18 cellular contexts compared by ENCODE assay signal in genomic region chr4:61296115-61296514, GRCh38.
"Had no signal": no experiment of that assay in that cellular context is flagged by ENCODE, and none has a peak within 500 bp of the region (broad histone marks: within the 10 kb centered on the region; RNA-seq: fewer than 3 reads in every experiment).

No MANE protein-coding gene starts in this region.

- H3K27ac ChIP-seq: coronary artery, thyroid gland had no signal

- H3K36me3 Mint-ChIP-seq: activated naive CD4-positive, alpha-beta T cell treated with anti-CD3 and anti-CD28 coated beads, Interleukin-2, amount 10 ng/mL, durations not matched to agents 7 days and 5 days; natural killer cell treated with Interleukin-12 subunit alpha and Interleukin-12 subunit beta and Interleukin-15 and Interleukin-18, amount 100 ng/mL, for 72 hours had no signal

- H3K27me3 ChIP-seq: thyroid gland had no signal

- H3K36me3 ChIP-seq: thyroid gland had no signal

- H3K4me1 Mint-ChIP-seq: activated CD4-positive, alpha-beta T cell treated with anti-CD3 and anti-CD28 coated beads, Interleukin-2, amount 10 ng/mL, durations not matched to agents 7 days and 5 days; activated naive CD4-positive, alpha-beta T cell treated with anti-CD3 and anti-CD28 coated beads, Interleukin-2, amount 10 ng/mL, durations not matched to agents 7 days and 5 days; activated naive CD8-positive, alpha-beta T cell treated with anti-CD3 and anti-CD28 coated beads, Interleukin-2, amount 50 U/mL, for 24 hours had no signal

- DNase-seq: activated CD4-positive, alpha-beta T cell treated with anti-CD3 and anti-CD28 coated beads, Interleukin-2, amount 10 ng/mL, durations not matched to agents 7 days and 5 days; activated CD8-positive, alpha-beta memory T cell treated with anti-CD3 and anti-CD28 coated beads, Interleukin-2, amount 50 U/mL, for 4 hours; activated naive CD4-positive, alpha-beta T cell treated with anti-CD3 and anti-CD28 coated beads, Interleukin-2, amount 10 ng/mL, durations not matched to agents 7 days and 5 days; activated naive CD8-positive, alpha-beta T cell treated with anti-CD3 and anti-CD28 coated beads, Interleukin-2, amount 50 U/mL, for 24 hours; activated T-cell treated with anti-CD3 and anti-CD28 coated beads, Interleukin-2, amount 50 U/mL, for 4 hours; anterior cingulate cortex; occipital lobe; stimulated activated CD4-positive, alpha-beta T cell treated with anti-CD3 and anti-CD28 coated beads, Interleukin-12 subunit alpha, Interleukin-12 subunit beta, amount 100 ng/mL, for 4 hours; stimulated activated CD4-positive, alpha-beta T cell treated with anti-CD3 and anti-CD28 coated beads, Interleukin-1b, Interleukin-23, amount 100 ng/mL, for 48 hours; stimulated activated CD8-positive, alpha-beta memory T cell treated with anti-CD3 and anti-CD28 coated beads, Interleukin-4, amount 100 ng/mL, for 48 hours; stimulated activated naive CD4-positive, alpha-beta T cell; thyroid gland had no signal

- H3K4me1 ChIP-seq: thyroid gland had no signal

- H3K9me3 Mint-ChIP-seq: activated CD4-positive, alpha-beta T cell treated with anti-CD3 and anti-CD28 coated beads, Interleukin-2, amount 10 ng/mL, durations not matched to agents 7 days and 5 days; activated naive CD4-positive, alpha-beta T cell treated with anti-CD3 and anti-CD28 coated beads, Interleukin-2, amount 10 ng/mL, durations not matched to agents 7 days and 5 days; activated naive CD8-positive, alpha-beta T cell treated with anti-CD3 and anti-CD28 coated beads, Interleukin-2, amount 50 U/mL, for 24 hours had no signal

- H3K4me3 ChIP-seq: coronary artery, lung, thyroid gland had no signal

- ATAC-seq: activated CD4-positive, CD25-positive, alpha-beta regulatory T cell treated with anti-CD3 and anti-CD28 coated beads, Interleukin-2, amount 50 U/mL, for 24 hours; activated naive CD8-positive, alpha-beta T cell treated with anti-CD3 and anti-CD28 coated beads, Interleukin-2, amount 50 U/mL, for 24 hours; activated T-cell treated with anti-CD3 and anti-CD28 coated beads, Interleukin-2, amount 50 U/mL, for 4 hours; left lobe of liver; natural killer cell treated with Interleukin-12 subunit alpha and Interleukin-12 subunit beta and Interleukin-15 and Interleukin-18, amount 100 ng/mL, for 72 hours had no signal

- H3K4me3 Mint-ChIP-seq: activated CD4-positive, alpha-beta T cell treated with anti-CD3 and anti-CD28 coated beads, Interleukin-2, amount 10 ng/mL, durations not matched to agents 7 days and 5 days; activated naive CD4-positive, alpha-beta T cell treated with anti-CD3 and anti-CD28 coated beads, Interleukin-2, amount 10 ng/mL, durations not matched to agents 7 days and 5 days; activated naive CD8-positive, alpha-beta T cell treated with anti-CD3 and anti-CD28 coated beads, Interleukin-2, amount 50 U/mL, for 24 hours; activated T-cell treated with anti-CD3 and anti-CD28 coated beads, Interleukin-2, amount 50 U/mL, for 4 hours; natural killer cell treated with Interleukin-12 subunit alpha and Interleukin-12 subunit beta and Interleukin-15 and Interleukin-18, amount 100 ng/mL, for 72 hours had no signal

- H3K9me3 ChIP-seq: thyroid gland had no signal

- H3K27me3 Mint-ChIP-seq: activated CD4-positive, alpha-beta T cell treated with anti-CD3 and anti-CD28 coated beads, Interleukin-2, amount 10 ng/mL, durations not matched to agents 7 days and 5 days; activated naive CD4-positive, alpha-beta T cell treated with anti-CD3 and anti-CD28 coated beads, Interleukin-2, amount 10 ng/mL, durations not matched to agents 7 days and 5 days; activated naive CD8-positive, alpha-beta T cell treated with anti-CD3 and anti-CD28 coated beads, Interleukin-2, amount 50 U/mL, for 24 hours; natural killer cell treated with Interleukin-12 subunit alpha and Interleukin-12 subunit beta and Interleukin-15 and Interleukin-18, amount 100 ng/mL, for 72 hours; progenitor cell of endocrine pancreas had no signal

- H3K27ac Mint-ChIP-seq: activated CD4-positive, alpha-beta T cell treated with anti-CD3 and anti-CD28 coated beads, Interleukin-2, amount 10 ng/mL, durations not matched to agents 7 days and 5 days; activated naive CD4-positive, alpha-beta T cell treated with anti-CD3 and anti-CD28 coated beads, Interleukin-2, amount 10 ng/mL, durations not matched to agents 7 days and 5 days; activated naive CD8-positive, alpha-beta T cell treated with anti-CD3 and anti-CD28 coated beads, Interleukin-2, amount 50 U/mL, for 24 hours; natural killer cell treated with Interleukin-12 subunit alpha and Interleukin-12 subunit beta and Interleukin-15 and Interleukin-18, amount 100 ng/mL, for 72 hours had no signal
